8 cellular contexts compared by ENCODE assay signal in the genomic region with DNA sequence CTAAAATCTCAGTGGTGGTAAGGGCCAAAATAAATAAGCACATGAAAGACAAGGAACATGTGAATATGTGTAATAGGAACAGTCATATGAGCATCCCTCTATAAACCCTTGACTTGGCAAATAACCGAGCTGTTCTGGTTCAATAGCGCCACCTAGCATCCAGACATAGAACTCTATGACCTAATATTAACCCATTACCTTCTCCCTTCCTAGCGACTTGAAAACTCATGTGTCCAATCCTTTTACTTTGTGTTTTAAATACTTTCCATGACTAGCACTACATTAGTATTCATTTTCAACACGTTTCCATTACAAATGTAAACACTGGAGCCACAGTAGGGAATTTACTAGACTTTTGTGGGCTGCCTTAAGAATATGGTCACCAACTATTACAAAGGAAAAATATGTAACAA.
DNase-seq lines count a peak whose midpoint lies in the region; ATAC-seq and TF ChIP-seq lines count a peak whose summit lies in the region.

No MANE protein-coding gene starts in this region.

- no peak for TF ChIP-seq POLR2A in vagina (IDR thresholded peaks at IDR 0.05)

- H3K36me3 ChIP-seq in vagina: no peaks in the 10 kb centered on the region

- H3K27me3 Mint-ChIP-seq in activated naive CD4-positive, alpha-beta T cell treated with anti-CD3 and anti-CD28 coated beads, Interleukin-2, amount 10 ng/mL, durations not matched to agents 7 days and 5 days: no peaks in the 10 kb centered on the region

- peak; percentile 62 for DNase-seq in A172 (ENCODE audit: low spot score)
- peak; percentile 10 for DNase-seq in NCI-H345 treated with DMSO at 0.1 percent for 48 hours (lab: John Stamatoyannopoulos, UW; ENCODE audit: unreplicated experiment)
- peak; percentile 49 for DNase-seq in activated naive CD4-positive, alpha-beta T cell treated with anti-CD3 and anti-CD28 coated beads, Interleukin-2, amount 10 ng/mL, durations not matched to agents 7 days and 5 days
- peak; percentile 65 for DNase-seq in iPS-NIHi7 (ENCODE audit: extremely low spot score)
- DNase-seq in vagina (ENCODE audit: extremely low spot score in 2 of 2): no peak

- peaks cover 5% of the 10 kb centered on the region for H3K9me3 Mint-ChIP-seq in activated naive CD4-positive, alpha-beta T cell treated with anti-CD3 and anti-CD28 coated beads, Interleukin-2, amount 10 ng/mL, durations not matched to agents 7 days and 5 days

- peaks cover 30% of the 10 kb centered on the region for H3K4me1 Mint-ChIP-seq in activated naive CD4-positive, alpha-beta T cell treated with anti-CD3 and anti-CD28 coated beads, Interleukin-2, amount 10 ng/mL, durations not matched to agents 7 days and 5 days

- no peak overlapping the region for H3K4me3 Mint-ChIP-seq in activated naive CD4-positive, alpha-beta T cell treated with anti-CD3 and anti-CD28 coated beads, Interleukin-2, amount 10 ng/mL, durations not matched to agents 7 days and 5 days

- H3K27me3 ChIP-seq in vagina: no peaks in the 10 kb centered on the region

- H3K36me3 Mint-ChIP-seq in activated naive CD4-positive, alpha-beta T cell treated with anti-CD3 and anti-CD28 coated beads, Interleukin-2, amount 10 ng/mL, durations not matched to agents 7 days and 5 days: no peaks in the 10 kb centered on the region

- H3K4me1 ChIP-seq in vagina: peaks cover 8% of the 10 kb centered on the region

- H3K4me3 ChIP-seq in vagina: no peak overlapping the region

- H3K27ac Mint-ChIP-seq in activated naive CD4-positive, alpha-beta T cell treated with anti-CD3 and anti-CD28 coated beads, Interleukin-2, amount 10 ng/mL, durations not matched to agents 7 days and 5 days: no peak overlapping the region

- no peaks in the 10 kb centered on the region for H3K9me3 ChIP-seq in vagina

- TF ChIP-seq CTCF in GM12874 (IDR thresholded peaks at IDR 0.05; ENCODE audit: insufficient read depth, low read depth, low read length) (peak; percentile 48; the same call in 1 of the 2 replicates), vagina (IDR thresholded peaks at IDR 0.05) (peak in 2 of 3 experiments; percentile 42 to 64)

- peak overlapping the region; percentile 47 for H3K27ac ChIP-seq in vagina

- ATAC-seq in HG03095 (IDR thresholded peaks at IDR 0.05; ENCODE audit: unreplicated experiment): no peak
- ATAC-seq in GM19452 (IDR thresholded peaks at IDR 0.05; ENCODE audit: unreplicated experiment): no peak

- intact Hi-C loops in vagina (cut with DNase I): no loop called here

- CTCF ChIA-PET in activated naive CD4-positive, alpha-beta T cell treated with anti-CD3 and anti-CD28 coated beads, Interleukin-2, amount 10 ng/mL, durations not matched to agents 7 days and 5 days (lab: Charles Lee): interaction anchor here (0.8 to 11.1 kb wide), 11 partner anchors 8 to 497 kb away, joined by 3 to 213 read pairs (median 4); no protein-coding TSS in a partner anchor

Comparison
In these comparisons a context has a peak if more than half of its experiments do, and no peak if none do; other contexts are left out.
1. DNase-seq: peak in A172 (single experiment), NCI-H345 treated with DMSO at 0.1 percent for 48 hours (single experiment), activated naive CD4-positive, alpha-beta T cell treated with anti-CD3 and anti-CD28 coated beads, Interleukin-2, amount 10 ng/mL, durations not matched to agents 7 days and 5 days (single experiment) and iPS-NIHi7 (single experiment); none in vagina (0 of 2).